13 cellular contexts compared by ENCODE assay signal in genomic region chr12:52082668-52082987, GRCh38. TPM values are rescaled to one million over a fixed set of nuclear protein-coding genes. Genes with fewer than 3 reads are reported as not detected.
DNase-seq lines count a peak whose midpoint lies in the region; ATAC-seq and TF ChIP-seq lines count a peak whose summit lies in the region.
"Had no signal": no experiment of that assay in that cellular context is flagged by ENCODE, and none has a peak within 500 bp of the region (broad histone marks: within the 10 kb centered on the region; RNA-seq: fewer than 3 reads in every experiment).

No MANE protein-coding gene starts in this region.

- ATAC-seq in right cardiac atrium (no peak), psoas muscle (no peak)

- TF ChIP-seq CTCF in OCI-LY1 (IDR thresholded peaks at IDR 0.05; ENCODE audit: low read length) (no peak), psoas muscle (IDR thresholded peaks at IDR 0.05) (no peak), MM.1S (IDR thresholded peaks at IDR 0.05; ENCODE audit: low read length) (no peak), foreskin fibroblast (IDR thresholded peaks at IDR 0.05; ENCODE audit: low read depth, low read length) (no peak)

- H3K9me2 ChIP-seq in OCI-LY1 (ENCODE audit: low read depth, low read length) (no peaks in the 10 kb centered on the region), MM.1S (replicated peaks; ENCODE audit: insufficient read depth, low read length) (no peaks in the 10 kb centered on the region)

- H4K20me1 ChIP-seq in BLaER1 treated with 17β-estradiol and CSF1 and Interleukin-3, amounts not matched to agents 10 nM and 100 nM: peaks cover 10 to 57% (median 56%) of the 10 kb centered on the region in 11 experiments; a peak in 21 of 22 replicates
- no peaks in the 10 kb centered on the region for H4K20me1 ChIP-seq in OCI-LY1 (ENCODE audit: insufficient read depth, low read length)
- H4K20me1 ChIP-seq in MM.1S (ENCODE audit: insufficient read depth, low read length): no peaks in the 10 kb centered on the region

- no peak overlapping the region; a peak in 1 of 22 replicates for H3K27ac ChIP-seq in BLaER1 treated with 17β-estradiol and CSF1 and Interleukin-3, amounts not matched to agents 10 nM and 100 nM
- H3K27ac ChIP-seq in OCI-LY1 (ENCODE audit: low read depth, low read length, poor library complexity, severe bottlenecking): peak overlapping the region; percentile 83
- H3K27ac ChIP-seq in right cardiac atrium (ENCODE audit: low read length): peak overlapping the region; percentile 60
- peak overlapping the region; percentile 26 for H3K27ac ChIP-seq in psoas muscle
- H3K27ac ChIP-seq in MM.1S (ENCODE audit: low read length): no peak overlapping the region

- peak overlapping the region; percentile 82 to 95 (median 87) for H3K4me2 ChIP-seq in BLaER1 treated with 17β-estradiol and CSF1 and Interleukin-3, amounts not matched to agents 10 nM and 100 nM
- H3K4me2 ChIP-seq in OCI-LY1 (ENCODE audit: low read length) (no peak overlapping the region; the same call in 1 of the 2 replicates), MM.1S (ENCODE audit: low read depth, low read length) (no peak overlapping the region)

- 47% methylated on average over 4 of the region's 4 CpGs for WGBS in right cardiac atrium
- WGBS in psoas muscle, 3 donors: 28 to 38% (median 31%) methylated on average over 3 to 4 of the region's 4 CpGs

- DNase-seq in right cardiac atrium (no peak), psoas muscle (no peak), MM.1S (no peak), epidermal melanocyte (ENCODE audit: insufficient read length, low spot score) (no peak), DMS 273 treated with DMSO at 0.1 percent for 48 hours (lab: John Stamatoyannopoulos, UW) (no peak), foreskin fibroblast (no peak)
- DNase-seq: GOT3, small intestine had no signal

- H3K9me3 ChIP-seq in BLaER1 treated with 17β-estradiol and CSF1 and Interleukin-3, amounts not matched to agents 10 nM and 100 nM (replicated peaks in 1 of 11): no peaks in the 10 kb centered on the region
- H3K9me3 ChIP-seq in OCI-LY1 (ENCODE audit: low read length): no peaks in the 10 kb centered on the region
- no peaks in the 10 kb centered on the region for H3K9me3 ChIP-seq in right cardiac atrium (ENCODE audit: control insufficient read depth, low read length)
- no peaks in the 10 kb centered on the region for H3K9me3 ChIP-seq in psoas muscle
- H3K9me3 ChIP-seq in MM.1S (replicated peaks; ENCODE audit: insufficient read depth, low read length): no peaks in the 10 kb centered on the region

- peaks cover 21 to 26% (median 26%) of the 10 kb centered on the region in 11 experiments for H3K36me3 ChIP-seq in BLaER1 treated with 17β-estradiol and CSF1 and Interleukin-3, amounts not matched to agents 10 nM and 100 nM
- H3K36me3 ChIP-seq in OCI-LY1 (ENCODE audit: insufficient read depth, low read length) (peaks cover 19% of the 10 kb centered on the region), psoas muscle (ENCODE audit: insufficient read depth in 1 of 2, low read depth in 1 of 2) (peaks cover 3 to 15% of the 10 kb centered on the region in 2 donors), MM.1S (replicated peaks; ENCODE audit: insufficient read depth, low read length) (no peaks in the 10 kb centered on the region)

- no peak overlapping the region for H3K4me3 ChIP-seq in BLaER1 treated with 17β-estradiol and CSF1 and Interleukin-3, amounts not matched to agents 10 nM and 100 nM
- H3K4me3 ChIP-seq in OCI-LY1 (ENCODE audit: low read depth, low read length, poor library complexity, severe bottlenecking) (no peak overlapping the region), right cardiac atrium (ENCODE audit: low read length) (no peak overlapping the region), psoas muscle (no peak overlapping the region), MM.1S (ENCODE audit: low read length) (no peak overlapping the region), foreskin fibroblast (ENCODE audit: low read depth in 1 of 2, low read length in 2 of 2) (no peak overlapping the region)

- H3K9ac ChIP-seq in BLaER1 treated with 17β-estradiol and CSF1 and Interleukin-3, amounts not matched to agents 10 nM and 100 nM: peak overlapping the region in 5 of 11 experiments; percentile 50 to 62 (median 56); a peak in 5 of 22 replicates
- H3K9ac ChIP-seq in OCI-LY1 (ENCODE audit: low read length): no peak overlapping the region; the same call in 1 of the 2 replicates
- no peak overlapping the region for H3K9ac ChIP-seq in MM.1S (ENCODE audit: low read length)

- H3K79me2 ChIP-seq in OCI-LY1 (ENCODE audit: insufficient read depth, low read length) (no peaks in the 10 kb centered on the region), MM.1S (ENCODE audit: low read length) (no peaks in the 10 kb centered on the region)

- intact Hi-C loops in right cardiac atrium (cut with DNase I) (loop anchor here in 2 of 4 donors (2.0 to 5.0 kb wide), 3 partner anchors 55 to 80 kb away; no protein-coding TSS in a partner anchor), psoas muscle (cut with DNase I) (loop anchor here in 1 of 2 donors (2.0 to 5.0 kb wide), 2 partner anchors 58 to 80 kb away; no protein-coding TSS in a partner anchor)

- no peaks in the 10 kb centered on the region for H3F3A ChIP-seq in OCI-LY1 (ENCODE audit: insufficient read depth, low read length)
- no peaks in the 10 kb centered on the region for H3F3A ChIP-seq in MM.1S (ENCODE audit: insufficient read depth, low read length)

- H3K27me3 ChIP-seq in BLaER1 treated with 17β-estradiol and CSF1 and Interleukin-3, amounts not matched to agents 10 nM and 100 nM: peaks cover 0 to 5% (median 0%) of the 10 kb centered on the region in 11 experiments; a peak in 1 of 22 replicates
- no peaks in the 10 kb centered on the region for H3K27me3 ChIP-seq in OCI-LY1 (ENCODE audit: insufficient read depth, low read length)
- H3K27me3 ChIP-seq in right cardiac atrium (ENCODE audit: control insufficient read depth, insufficient read depth): no peaks in the 10 kb centered on the region
- no peaks in the 10 kb centered on the region for H3K27me3 ChIP-seq in psoas muscle (ENCODE audit: insufficient read depth in 3 of 3, low read length in 2 of 3)
- peaks cover 6% of the 10 kb centered on the region; the same call in 1 of the 2 replicates for H3K27me3 ChIP-seq in MM.1S (replicated peaks; ENCODE audit: insufficient read depth, low read length)

- no peak overlapping the region for H2AFZ ChIP-seq in OCI-LY1 (ENCODE audit: low read length)
- no peak overlapping the region for H2AFZ ChIP-seq in MM.1S (ENCODE audit: low read length)

- peaks cover 31 to 81% (median 68%) of the 10 kb centered on the region in 10 experiments for H3K4me1 ChIP-seq in BLaER1 treated with 17β-estradiol and CSF1 and Interleukin-3, amounts not matched to agents 10 nM and 100 nM
- peaks cover 48% of the 10 kb centered on the region for H3K4me1 ChIP-seq in OCI-LY1 (ENCODE audit: insufficient read depth, low read length, severe bottlenecking)
- peaks cover 8% of the 10 kb centered on the region for H3K4me1 ChIP-seq in right cardiac atrium (ENCODE audit: control insufficient read depth, insufficient read depth, low read length)
- peaks cover 45% of the 10 kb centered on the region for H3K4me1 ChIP-seq in psoas muscle
- peaks cover 18% of the 10 kb centered on the region for H3K4me1 ChIP-seq in MM.1S (ENCODE audit: low read length)

RNA-seq across cellular contexts. Expression of gene SMIM41, which starts 3.1 kb away (rescaled TPM):
- total RNA-seq in right cardiac atrium: under 1 TPM in 3 of 4 donors, not detected in 1; 0.31 to 0.95 (median 0.44) TPM
- 0.61 TPM for polyA plus RNA-seq in right cardiac atrium
- total RNA-seq in psoas muscle: under 1 TPM in 2 of 4 donors, not detected in 2; 0.16 to 0.32 TPM
- polyA plus RNA-seq in psoas muscle: under 1 TPM in 1 of 3 donors, not detected in 2; 0.20 TPM
- total RNA-seq: kidney epithelial cell; LHCN-M2; T-helper 2 cell treated with Interferon-gamma antibody and Interleukin-4, amounts not matched to agents 100 ng/mL and 5 ng/mL, for 36 hours had no signal

RNA-seq across cellular contexts. Expression of gene ATG101, which starts 12.8 kb away (rescaled TPM):
- total RNA-seq in right cardiac atrium (10 to 100 TPM; 24.8 to 30.2 (median 26.9) TPM), psoas muscle (10 to 100 TPM; 25.1 to 35.3 (median 26.5) TPM)
- polyA plus RNA-seq in right cardiac atrium (33.0 TPM), psoas muscle (100 to 1,000 TPM in 1 of 3 donors, 10 to 100 TPM in 2; 39.5 to 154 (median 90.0) TPM)

RNA-seq across cellular contexts. Expression of gene NR4A1, which starts 31.4 kb away (rescaled TPM):
- total RNA-seq in right cardiac atrium (100 to 1,000 TPM in 2 of 4 donors, 10 to 100 TPM in 2; 50.2 to 238 (median 85.2) TPM), psoas muscle (10 to 100 TPM; 17.5 to 92.8 (median 56.9) TPM)
- polyA plus RNA-seq in right cardiac atrium (417 TPM), psoas muscle (10 to 100 TPM; 35.5 to 74.0 (median 50.2) TPM)

Comparison
In these comparisons a context has a peak if more than half of its experiments do, and no peak if none do; other contexts are left out.
1. H3K27ac ChIP-seq: peak in OCI-LY1 (single experiment), right cardiac atrium (single experiment) and psoas muscle (single experiment); none in BLaER1 treated with 17β-estradiol and CSF1 and Interleukin-3, amounts not matched to agents 10 nM and 100 nM (0 of 11) and MM.1S (single experiment).
2. H3K4me2 ChIP-seq: peak in BLaER1 treated with 17β-estradiol and CSF1 and Interleukin-3, amounts not matched to agents 10 nM and 100 nM (11 of 11); none in OCI-LY1 (single experiment) and MM.1S (single experiment).